In genomic region chr5:172959824-172960799, GRCh38 we compare ENCODE assay signal across 7 cellular contexts. TPM values are rescaled to one million over a fixed set of nuclear protein-coding genes. Genes with fewer than 3 reads are reported as not detected.
A peak's percentile ranks its signal among the peaks of the same experiment; 100 is the strongest.
DNase-seq lines count a peak whose midpoint lies in the region; FAIRE-seq and TF ChIP-seq lines count a peak whose summit lies in the region.

No MANE protein-coding gene starts in this region.

- peaks cover 32% of the 10 kb centered on the region for H3K4me1 Mint-ChIP-seq in activated naive CD4-positive, alpha-beta T cell treated with anti-CD3 and anti-CD28 coated beads, Interleukin-2, amount 10 ng/mL, durations not matched to agents 7 days and 5 days

- H3K27me3 Mint-ChIP-seq in activated naive CD4-positive, alpha-beta T cell treated with anti-CD3 and anti-CD28 coated beads, Interleukin-2, amount 10 ng/mL, durations not matched to agents 7 days and 5 days: peaks cover 14% of the 10 kb centered on the region

- TF ChIP-seq CTCF in stomach (IDR thresholded peaks at IDR 0.05): no peak

- peak overlapping the region; percentile 95 for H3K9ac ChIP-seq in iPS-15b (ENCODE audit: low read depth, low read length)

- H3K36me3 Mint-ChIP-seq in activated naive CD4-positive, alpha-beta T cell treated with anti-CD3 and anti-CD28 coated beads, Interleukin-2, amount 10 ng/mL, durations not matched to agents 7 days and 5 days: peaks cover 10% of the 10 kb centered on the region

- CTCF ChIA-PET in activated naive CD4-positive, alpha-beta T cell treated with anti-CD3 and anti-CD28 coated beads, Interleukin-2, amount 10 ng/mL, durations not matched to agents 7 days and 5 days (lab: Charles Lee): interaction anchor here (0.6 to 1.0 kb wide), 4 partner anchors 11 to 323 kb away, joined by 3 read pairs; no protein-coding TSS in a partner anchor

- intact Hi-C loops in stomach (cut with DNase I; ENCODE audit: low total_unique reads): loop anchor here (10.0 kb wide), 1 partner anchor 505 kb away; the partner anchor contains the start of gene SH3PXD2B
- intact Hi-C loops in head of caudate nucleus (cut with DNase I): no loop called here

- WGBS in stomach, 5 donors: 12 to 17% (median 14%) methylated on average over 26 to 28 of the region's 28 CpGs

- H3K9me3 ChIP-seq in iPS-15b (ENCODE audit: control insufficient read depth, insufficient read depth, low read length) (no peaks in the 10 kb centered on the region), stomach (no peaks in the 10 kb centered on the region)

- peak overlapping the region; percentile 97 for H3K27ac Mint-ChIP-seq in activated naive CD4-positive, alpha-beta T cell treated with anti-CD3 and anti-CD28 coated beads, Interleukin-2, amount 10 ng/mL, durations not matched to agents 7 days and 5 days

- H3K4me3 Mint-ChIP-seq in activated naive CD4-positive, alpha-beta T cell treated with anti-CD3 and anti-CD28 coated beads, Interleukin-2, amount 10 ng/mL, durations not matched to agents 7 days and 5 days: peak overlapping the region; percentile 88

- no peak for TF ChIP-seq POLR2A in stomach (IDR thresholded peaks at IDR 0.05)

- H3K4me1 ChIP-seq in iPS-15b (ENCODE audit: control insufficient read depth, insufficient read depth, low read length) (no peaks in the 10 kb centered on the region), stomach (peaks cover 17 to 44% (median 28%) of the 10 kb centered on the region in 4 donors)

- no peaks in the 10 kb centered on the region for H3K9me3 Mint-ChIP-seq in activated naive CD4-positive, alpha-beta T cell treated with anti-CD3 and anti-CD28 coated beads, Interleukin-2, amount 10 ng/mL, durations not matched to agents 7 days and 5 days

- no peak for DNase-seq in HTR-8/SVneo (ENCODE audit: insufficient read length, low spot score)
- DNase-seq in activated naive CD4-positive, alpha-beta T cell treated with anti-CD3 and anti-CD28 coated beads, Interleukin-2, amount 10 ng/mL, durations not matched to agents 7 days and 5 days: peak; percentile 31
- no peak for DNase-seq in stomach
- DNase-seq in hepatic stellate cell (ENCODE audit: low spot score): no peak
- no peak for DNase-seq in head of caudate nucleus
- DNase-seq in effector CD4-positive, alpha-beta T cell: no peak

- H3K4me3 ChIP-seq in iPS-15b (ENCODE audit: low read depth, low read length): peak overlapping the region; percentile 100
- peak overlapping the region; percentile 81 to 94 (median 86) for H3K4me3 ChIP-seq in stomach

- H3K36me3 ChIP-seq in iPS-15b (ENCODE audit: control insufficient read depth, insufficient read depth, low read length): peaks cover 5% of the 10 kb centered on the region
- peaks cover 3 to 38% (median 28%) of the 10 kb centered on the region in 4 donors for H3K36me3 ChIP-seq in stomach

- TF ChIP-seq EP300 in stomach (IDR thresholded peaks at IDR 0.05): no peak

- H3K27ac ChIP-seq in stomach: peak overlapping the region in 4 of 5 donors; percentile 86 to 91 (median 88)

- FAIRE-seq in HTR-8/SVneo (lab: Jason Lieb, UNC): peak; percentile 36

- H3K27me3 ChIP-seq in iPS-15b (ENCODE audit: control insufficient read depth, insufficient read depth, low read length) (peaks cover 4% of the 10 kb centered on the region), stomach (no peaks in the 10 kb centered on the region)

RNA-seq across cellular contexts. Expression of gene RPL26L1, which starts 0.9 kb away (rescaled TPM):
- 10 to 100 TPM in 4 of 5 donors, 1 to 10 TPM in 1; 7.0 to 51.6 (median 21.9) TPM for total RNA-seq in stomach
- 10 to 100 TPM; 39.9 to 62.1 (median 60.8) TPM for polyA plus RNA-seq in stomach

RNA-seq across cellular contexts. Expression of gene ATP6V0E1, which starts 23.5 kb away (rescaled TPM):
- total RNA-seq in stomach: 100 to 1,000 TPM in 4 of 5 donors, 10 to 100 TPM in 1; 18.0 to 134 (median 127) TPM
- polyA plus RNA-seq in stomach: 100 to 1,000 TPM; 158 to 328 (median 246) TPM
